Comparison of ENCODE assay signal across 10 cellular contexts in genomic region chr5:15500326-15500958, GRCh38. TPM values are rescaled to one million over a fixed set of nuclear protein-coding genes. Genes with fewer than 3 reads are reported as not detected.
A peak's percentile ranks its signal among the peaks of the same experiment; 100 is the strongest.
DNase-seq lines count a peak whose midpoint lies in the region; ATAC-seq and TF ChIP-seq lines count a peak whose summit lies in the region.
"Had no signal": no experiment of that assay in that cellular context is flagged by ENCODE, and none has a peak within 500 bp of the region (broad histone marks: within the 10 kb centered on the region; RNA-seq: fewer than 3 reads in every experiment).

No MANE protein-coding gene starts in this region.

- H3K9me3 ChIP-seq in suprapubic skin = no peaks in the 10 kb centered on the region

- H3K4me3 Mint-ChIP-seq in chondrocyte (ENCODE audit: unreplicated experiment) = peak overlapping the region; percentile 89
- no peak overlapping the region for H3K4me3 Mint-ChIP-seq in effector memory CD8-positive, alpha-beta T cell
- H3K4me3 Mint-ChIP-seq: B cell had no signal

- peak; percentile 3 for TF ChIP-seq CTCF in chondrocyte (IDR thresholded peaks at IDR 0.05)
- no peak for TF ChIP-seq CTCF in suprapubic skin (IDR thresholded peaks at IDR 0.05)

- peaks cover 41% of the 10 kb centered on the region for H3K4me1 Mint-ChIP-seq in chondrocyte (ENCODE audit: low read depth)
- no peaks in the 10 kb centered on the region for H3K4me1 Mint-ChIP-seq in effector memory CD8-positive, alpha-beta T cell (ENCODE audit: low read depth in 2 of 2)
- H3K4me1 Mint-ChIP-seq: B cell had no signal

- H3K36me3 Mint-ChIP-seq in chondrocyte (ENCODE audit: low read depth) = peaks cover 2% of the 10 kb centered on the region
- H3K36me3 Mint-ChIP-seq in effector memory CD8-positive, alpha-beta T cell (ENCODE audit: insufficient read depth) = no peaks in the 10 kb centered on the region

- H3K9me3 Mint-ChIP-seq in chondrocyte (ENCODE audit: low read depth) = no peaks in the 10 kb centered on the region
- H3K9me3 Mint-ChIP-seq in effector memory CD8-positive, alpha-beta T cell = peaks cover 7 to 9% of the 10 kb centered on the region in 2 donors

- TF ChIP-seq EP300 in suprapubic skin (IDR thresholded peaks at IDR 0.05) = no peak

- 7% methylated on average over 8 of the region's 61 CpGs for WGBS in suprapubic skin

- TF ChIP-seq POLR2A in suprapubic skin (IDR thresholded peaks at IDR 0.05) = no peak

- peaks cover 15% of the 10 kb centered on the region for H3K4me1 ChIP-seq in suprapubic skin

- H3K27me3 ChIP-seq in layer of hippocampus (ENCODE audit: control insufficient read depth, insufficient read depth, low read length) (no peaks in the 10 kb centered on the region), suprapubic skin (peaks cover 14% of the 10 kb centered on the region)

- H3K4me3 ChIP-seq in suprapubic skin = peak overlapping the region; percentile 69

- no peak for ATAC-seq in GM21423 (IDR thresholded peaks at IDR 0.05; ENCODE audit: unreplicated experiment)
- ATAC-seq in effector memory CD8-positive, alpha-beta T cell (replicated peaks) = no peak

- H3K27me3 Mint-ChIP-seq in chondrocyte (ENCODE audit: low read depth) = peaks cover 7% of the 10 kb centered on the region
- peaks cover 5 to 29% of the 10 kb centered on the region in 2 donors for H3K27me3 Mint-ChIP-seq in effector memory CD8-positive, alpha-beta T cell

- H3K27ac ChIP-seq in layer of hippocampus (ENCODE audit: low read depth, low read length) (peak overlapping the region; percentile 76), suprapubic skin (peak overlapping the region; percentile 91)

- no peaks in the 10 kb centered on the region for H3K36me3 ChIP-seq in suprapubic skin

- peak overlapping the region; percentile 89 for H3K27ac Mint-ChIP-seq in chondrocyte (ENCODE audit: unreplicated experiment)
- no peak overlapping the region for H3K27ac Mint-ChIP-seq in effector memory CD8-positive, alpha-beta T cell
- H3K27ac Mint-ChIP-seq: B cell had no signal

- peak; percentile 80 to 85 for DNase-seq in NCI-H524 (lab: John Stamatoyannopoulos, UW)
- DNase-seq in NCI-H524 treated with DMSO at 0.1 percent for 48 hours (lab: John Stamatoyannopoulos, UW) = no peak
- DNase-seq in chondrocyte (ENCODE audit: low spot score) = peak; percentile 93
- peak; percentile 83 to 85 for DNase-seq in suprapubic skin (ENCODE audit: low spot score in 2 of 2)
- DNase-seq in effector memory CD8-positive, alpha-beta T cell = no peak
- DNase-seq in NCI-H2196 (lab: John Stamatoyannopoulos, UW; ENCODE audit: unreplicated experiment) = no peak

RNA-seq across cellular contexts. Expression of gene FBXL7, which starts 0.5 kb away (rescaled TPM):
- total RNA-seq in chondrocyte (24.7 to 32.6 TPM (median 31.4 TPM) in 3 replicates), suprapubic skin (1 to 10 TPM; 1.9 to 5.9 (median 3.0) TPM)
- total RNA-seq: B cell; T-helper 2 cell treated with Interferon-gamma antibody and Interleukin-4, amounts not matched to agents 100 ng/mL and 5 ng/mL, for 36 hours had no signal

Comparison
In these comparisons a context has a peak if more than half of its experiments do, and no peak if none do; other contexts are left out.
1. DNase-seq: peak in NCI-H524 (2 of 2), chondrocyte (single experiment) and suprapubic skin (2 of 2); none in NCI-H524 treated with DMSO at 0.1 percent for 48 hours (single experiment), effector memory CD8-positive, alpha-beta T cell (0 of 3) and NCI-H2196 (single experiment).